In the genomic region with DNA sequence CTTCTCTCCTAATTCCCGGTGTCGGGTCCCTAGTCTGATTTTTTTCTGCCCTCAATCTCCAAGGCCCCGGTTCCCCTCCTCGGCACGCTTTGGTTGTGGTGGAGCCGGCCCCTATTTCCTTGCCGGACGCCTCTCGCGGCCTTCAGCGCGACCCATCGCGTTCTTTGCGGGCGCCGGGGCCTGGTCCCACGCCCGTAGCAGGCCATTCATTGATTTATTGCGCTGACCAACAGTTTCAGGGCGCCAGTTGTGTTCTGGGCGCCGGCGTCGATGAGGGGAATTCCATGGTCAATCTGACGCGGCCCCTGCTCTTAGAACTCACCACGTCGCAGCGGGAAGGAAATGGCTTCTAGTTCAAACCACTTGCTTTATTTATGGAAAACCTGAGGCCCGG, we compare ENCODE assay signal across 8 cellular contexts. TPM values are rescaled to one million over a fixed set of nuclear protein-coding genes. Genes with fewer than 3 reads are reported as not detected.
DNase-seq lines count a peak whose midpoint lies in the region; ATAC-seq and TF ChIP-seq lines count a peak whose summit lies in the region.

No MANE protein-coding gene starts in this region.

- peaks cover 62% of the 10 kb centered on the region for H3K4me1 Mint-ChIP-seq in activated T-cell treated with anti-CD3 and anti-CD28 coated beads, Interleukin-2, amount 50 U/mL, for 72 hours (ENCODE audit: low read depth)
- H3K4me1 Mint-ChIP-seq in neural progenitor cell, result peaks cover 36% of the 10 kb centered on the region

- peak overlapping the region; percentile 91 for H3K4me2 ChIP-seq in neural progenitor cell

- peak overlapping the region; percentile 61 for H2AFZ ChIP-seq in neural progenitor cell (replicated peaks)

- no peak for TF ChIP-seq CTCF in neural progenitor cell (IDR thresholded peaks at IDR 0.05)

- H4K20me1 ChIP-seq in neural progenitor cell (ENCODE audit: low read depth), result peaks cover 79% of the 10 kb centered on the region

- peaks cover 26% of the 10 kb centered on the region for H3F3A ChIP-seq in neural progenitor cell (ENCODE audit: low read depth)

- H3K79me2 ChIP-seq in neural progenitor cell (ENCODE audit: low read depth), result peaks cover 92% of the 10 kb centered on the region

- peak overlapping the region; percentile 96 for H3K27ac ChIP-seq in neural progenitor cell
- H3K27ac ChIP-seq in subcutaneous abdominal adipose tissue (ENCODE audit: low read depth, low read length), result peak overlapping the region; percentile 93

- H3K27me3 Mint-ChIP-seq in activated T-cell treated with anti-CD3 and anti-CD28 coated beads, Interleukin-2, amount 50 U/mL, for 72 hours (ENCODE audit: low read depth), result no peaks in the 10 kb centered on the region
- no peaks in the 10 kb centered on the region for H3K27me3 Mint-ChIP-seq in neural progenitor cell (ENCODE audit: insufficient read depth, low read depth)

- H3K4me1 ChIP-seq in neural progenitor cell, result peaks cover 28% of the 10 kb centered on the region
- peaks cover 5 to 39% (median 32%) of the 10 kb centered on the region in 5 donors for H3K4me1 ChIP-seq in subcutaneous abdominal adipose tissue (ENCODE audit: control insufficient read depth in 5 of 5, insufficient read depth in 5 of 5, low read length in 5 of 5)

- peaks cover 6% of the 10 kb centered on the region for H3K36me3 ChIP-seq in neural progenitor cell
- peaks cover 0 to 8% (median 4%) of the 10 kb centered on the region in 5 donors for H3K36me3 ChIP-seq in subcutaneous abdominal adipose tissue (ENCODE audit: control insufficient read depth in 5 of 5, insufficient read depth in 5 of 5, low read length in 5 of 5)

- peak overlapping the region; percentile 66 for H3K4me3 ChIP-seq in neural progenitor cell
- H3K4me3 ChIP-seq in subcutaneous abdominal adipose tissue (ENCODE audit: low read depth in 1 of 5, low read length in 5 of 5), result peak overlapping the region; percentile 78 to 91 (median 87)

- H3K9ac ChIP-seq in neural progenitor cell, result peak overlapping the region; percentile 84
- H3K9ac ChIP-seq in subcutaneous abdominal adipose tissue (ENCODE audit: low read length in 5 of 5), result peak overlapping the region; percentile 73 to 98 (median 89)

- H3K4me3 Mint-ChIP-seq in activated T-cell treated with anti-CD3 and anti-CD28 coated beads, Interleukin-2, amount 50 U/mL, for 72 hours, result peak overlapping the region; percentile 85 to 98
- H3K4me3 Mint-ChIP-seq in neural progenitor cell, result peak overlapping the region; percentile 94

- H3K36me3 Mint-ChIP-seq in activated T-cell treated with anti-CD3 and anti-CD28 coated beads, Interleukin-2, amount 50 U/mL, for 72 hours (ENCODE audit: insufficient read depth in 2 of 2), result peaks cover 24 to 44% of the 10 kb centered on the region in 2 donors
- H3K36me3 Mint-ChIP-seq in neural progenitor cell, result peaks cover 13% of the 10 kb centered on the region

- H3K9me3 ChIP-seq in neural progenitor cell (ENCODE audit: low read depth) (no peaks in the 10 kb centered on the region), subcutaneous abdominal adipose tissue (ENCODE audit: control insufficient read depth in 5 of 5, low read length in 5 of 5) (no peaks in the 10 kb centered on the region)

- peak; percentile 11 for DNase-seq in NCI-H2107 treated with DMSO at 0.1 percent for 48 hours (lab: John Stamatoyannopoulos, UW; ENCODE audit: unreplicated experiment)
- no peak for DNase-seq in NCI-H2107 (lab: John Stamatoyannopoulos, UW)
- peak; percentile 24 for DNase-seq in NOMO-1 treated with DMSO at 0.1 percent for 48 hours (lab: John Stamatoyannopoulos, UW; ENCODE audit: unreplicated experiment)
- DNase-seq in activated T-cell treated with anti-CD3 and anti-CD28 coated beads, Interleukin-2, amount 50 U/mL, for 72 hours, result peak; percentile 70 to 71
- peak; percentile 49 for DNase-seq in fibroblast of peridontal ligament (ENCODE audit: extremely low read depth)
- DNase-seq in neural progenitor cell (ENCODE audit: low spot score), result peak; percentile 79

- peak overlapping the region; percentile 98 for H3K27ac Mint-ChIP-seq in activated T-cell treated with anti-CD3 and anti-CD28 coated beads, Interleukin-2, amount 50 U/mL, for 72 hours
- H3K27ac Mint-ChIP-seq in neural progenitor cell, result peak overlapping the region; percentile 65

- H3K9me3 Mint-ChIP-seq in activated T-cell treated with anti-CD3 and anti-CD28 coated beads, Interleukin-2, amount 50 U/mL, for 72 hours, result no peaks in the 10 kb centered on the region
- no peaks in the 10 kb centered on the region for H3K9me3 Mint-ChIP-seq in neural progenitor cell

- ATAC-seq in HG02884 (IDR thresholded peaks at IDR 0.05; ENCODE audit: unreplicated experiment), result peak; percentile 21
- peak; percentile 31 to 39 for ATAC-seq in activated T-cell treated with anti-CD3 and anti-CD28 coated beads, Interleukin-2, amount 50 U/mL, for 72 hours (replicated peaks in 1 of 2)

- H3K27me3 ChIP-seq in neural progenitor cell (no peaks in the 10 kb centered on the region), subcutaneous abdominal adipose tissue (ENCODE audit: control insufficient read depth in 5 of 5, insufficient read depth in 4 of 5, low read length in 5 of 5) (no peaks in the 10 kb centered on the region)

RNA-seq across cellular contexts. Expression of a gene that starts 0.4 kb away (rescaled TPM):
- total RNA-seq in activated T-cell treated with anti-CD3 and anti-CD28 coated beads, Interleukin-2, amount 50 U/mL, for 72 hours, result 10 to 100 TPM; 80.8 to 82.9 TPM
- 85.0 and 87.1 TPM in 2 replicates for total RNA-seq in neural progenitor cell (ENCODE audit: low replicate concordance)

RNA-seq across cellular contexts. Expression of a gene that starts 0.9 kb away (rescaled TPM):
- 10 to 100 TPM; 31.6 to 35.3 TPM for total RNA-seq in activated T-cell treated with anti-CD3 and anti-CD28 coated beads, Interleukin-2, amount 50 U/mL, for 72 hours
- total RNA-seq in neural progenitor cell (ENCODE audit: low replicate concordance), result 21.0 and 35.1 TPM in 2 replicates

RNA-seq across cellular contexts. Expression of a gene that starts 38.7 kb away (rescaled TPM):
- under 1 TPM; 0.24 to 0.35 TPM for total RNA-seq in activated T-cell treated with anti-CD3 and anti-CD28 coated beads, Interleukin-2, amount 50 U/mL, for 72 hours
- total RNA-seq in neural progenitor cell (ENCODE audit: low replicate concordance), result 0.12 and 1.1 TPM in 2 replicates
